ENCODE assay signal across 15 cellular contexts in the genomic region with DNA sequence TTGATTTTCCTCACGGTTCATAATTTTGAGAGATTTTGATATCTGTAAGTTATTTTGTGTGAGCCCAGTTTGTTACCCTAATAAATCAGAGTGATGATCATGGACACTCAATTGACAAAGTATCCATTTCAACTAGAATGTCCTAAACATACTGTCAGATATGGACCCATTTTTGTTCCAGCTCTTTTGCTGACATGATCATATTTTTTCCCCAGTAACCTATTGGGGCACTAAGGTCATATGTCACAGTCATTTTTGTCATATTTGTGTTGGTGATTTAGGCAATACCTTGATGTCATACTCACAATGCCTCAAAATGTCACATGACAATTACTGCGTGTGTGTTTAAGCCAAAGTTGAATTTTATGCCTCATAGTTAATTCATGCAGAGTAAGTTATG.
DNase-seq lines count a peak whose midpoint lies in the region; FAIRE-seq and TF ChIP-seq lines count a peak whose summit lies in the region.
"Had no signal": no experiment of that assay in that cellular context is flagged by ENCODE, and none has a peak within 500 bp of the region (broad histone marks: within the 10 kb centered on the region; RNA-seq: fewer than 3 reads in every experiment).

No MANE protein-coding gene starts in this region.

- WGBS in HUES64, result 92% methylated on average over 2 of the region's 2 CpGs

- H3K36me3 ChIP-seq in HUES64 (ENCODE audit: insufficient read depth, low read length) (no peaks in the 10 kb centered on the region), iPS-18a (ENCODE audit: control insufficient read depth, low read depth, low read length) (no peaks in the 10 kb centered on the region), MG63 (no peaks in the 10 kb centered on the region)
- H3K36me3 ChIP-seq: BE2C had no signal

- H3K9me3 ChIP-seq in HUES64 (ENCODE audit: insufficient read depth, low read depth, low read length), result no peaks in the 10 kb centered on the region
- no peaks in the 10 kb centered on the region for H3K9me3 ChIP-seq in iPS-18a (ENCODE audit: control insufficient read depth, low read depth, low read length)
- H3K9me3 ChIP-seq in MG63, result no peaks in the 10 kb centered on the region
- H3K9me3 ChIP-seq: BE2C had no signal

- no peak for TF ChIP-seq POLR2A in GM12891 (IDR thresholded peaks at IDR 0.05; ENCODE audit: low read depth, low read length)

- H3K4me3 ChIP-seq in HUES64 (ENCODE audit: low read length) (peak overlapping the region; percentile 1; the same call in 1 of the 2 replicates), iPS-18a (ENCODE audit: low read length) (peak overlapping the region; percentile 22), MG63 (no peak overlapping the region)

- no peaks in the 10 kb centered on the region for H3K27me3 ChIP-seq in HUES64 (ENCODE audit: insufficient read depth, low read length)
- no peaks in the 10 kb centered on the region for H3K27me3 ChIP-seq in iPS-18a (ENCODE audit: control insufficient read depth, insufficient read depth, low read length)
- no peaks in the 10 kb centered on the region for H3K27me3 ChIP-seq in MG63
- H3K27me3 ChIP-seq: BE2C had no signal

- H3K9ac ChIP-seq in HUES64 (ENCODE audit: low read depth, low read length), result no peak overlapping the region
- H3K9ac ChIP-seq in iPS-18a (ENCODE audit: low read length), result no peak overlapping the region

- no peak overlapping the region for H3K27ac ChIP-seq in HUES64 (ENCODE audit: low read depth, low read length)
- no peak overlapping the region for H3K27ac ChIP-seq in iPS-18a (ENCODE audit: low read length)
- H3K27ac ChIP-seq: C4-2B had no signal

- H3K4me1 ChIP-seq in HUES64 (ENCODE audit: insufficient read depth, low read length), result peaks cover 44% of the 10 kb centered on the region
- H3K4me1 ChIP-seq in iPS-18a (ENCODE audit: control insufficient read depth, low read depth, low read length), result peaks cover 46% of the 10 kb centered on the region
- H3K4me1 ChIP-seq: BE2C had no signal

- peak; percentile 16 for FAIRE-seq in GM12891 (lab: Jason Lieb, UNC)
- FAIRE-seq: A204.1, GM19239 had no signal

- peak; percentile 38 for DNase-seq in NCI-H2227 (lab: John Stamatoyannopoulos, UW; ENCODE audit: unreplicated experiment)
- no peak for DNase-seq in NCI-H2227 treated with DMSO at 0.1 percent for 48 hours (lab: John Stamatoyannopoulos, UW)
- DNase-seq in GM12891 (ENCODE audit: insufficient read length, low spot score), result no peak
- DNase-seq in MG63, result no peak
- DNase-seq in inferior parietal cortex (ENCODE audit: extremely low spot score), result no peak
- DNase-seq: CD8-positive, alpha-beta T cell; DND-41; GDM1; H7 had no signal

TF ChIP-seq in GM12891, 5 proteins besides CTCF, POLR2A, EP300 and RAD21:
- no peak for TF ChIP-seq POLR2AphosphoS5 (IDR thresholded peaks at IDR 0.05; ENCODE audit: low read depth, low read length)
- TF ChIP-seq TAF1 (IDR thresholded peaks at IDR 0.05; ENCODE audit: low read depth, low read length), result no peak
- no peak for TF ChIP-seq POU2F2 (IDR thresholded peaks at IDR 0.05; ENCODE audit: low read depth, low read length)
- TF ChIP-seq PAX5 (IDR thresholded peaks at IDR 0.05; ENCODE audit: insufficient read depth, low read length, severe bottlenecking), result no peak
- TF ChIP-seq SPI1 (IDR thresholded peaks at IDR 0.05; ENCODE audit: low read depth, low read length), result no peak
